Comparison of ENCODE assay signal across 8 cellular contexts in genomic region chrX:154428176-154429171, GRCh38. TPM values are rescaled to one million over a fixed set of nuclear protein-coding genes. Genes with fewer than 3 reads are reported as not detected.
A peak's percentile ranks its signal among the peaks of the same experiment; 100 is the strongest.
DNase-seq lines count a peak whose midpoint lies in the region; ATAC-seq and TF ChIP-seq lines count a peak whose summit lies in the region.

Gene ATP6AP1, plus strand, starts transcription at chrX:154428677. Its CDS starts 16 bp downstream, at chrX:154428693.

- H3K27ac ChIP-seq in BLaER1 (peak within 1 kb of the TSS; percentile 74), liver (ENCODE audit: low read depth in 1 of 2, low read length in 2 of 2) (peak within 1 kb of the TSS; percentile 63 to 66)

- H3K9me3 ChIP-seq in BLaER1 (peaks cover 18% of the 10 kb centered on the region; the same call in 1 of the 2 replicates), liver (ENCODE audit: control insufficient read depth in 4 of 4, low read length in 3 of 4) (no peaks in the 10 kb centered on the region)

- H3K4me3 ChIP-seq in BLaER1: peak within 1 kb of the TSS; percentile 78
- peak within 1 kb of the TSS; percentile 46 to 86 (median 76) for H3K4me3 ChIP-seq in liver (ENCODE audit: low read depth in 1 of 3, low read length in 3 of 3)

- H3K4me2 ChIP-seq in BLaER1: peak within 1 kb of the TSS; percentile 77

- peak; percentile 95 for DNase-seq in NCI-H748 (lab: John Stamatoyannopoulos, UW; ENCODE audit: unreplicated experiment)
- peak; percentile 79 to 83 for DNase-seq in activated CD4-positive, alpha-beta T cell treated with anti-CD3 and anti-CD28 coated beads, Interleukin-2, amount 50 U/mL, for 4 hours
- DNase-seq in dermis blood vessel endothelial cell: peak; percentile 95
- peak; percentile 88 for DNase-seq in stimulated activated CD4-positive, alpha-beta T cell treated with anti-CD3 and anti-CD28 coated beads, Interleukin-4, amount 100 ng/mL, for 24 hours

- ATAC-seq in GM19324 (IDR thresholded peaks at IDR 0.05; ENCODE audit: low FRiP score, unreplicated experiment) (peak; percentile 88), HG03469 (IDR thresholded peaks at IDR 0.05; ENCODE audit: unreplicated experiment) (peak; percentile 79)

- WGBS in liver: 9% methylated on average over 87 of the region's 87 CpGs

- peaks cover 9% of the 10 kb centered on the region for H4K20me1 ChIP-seq in BLaER1

- H3K9ac ChIP-seq in BLaER1: peak within 1 kb of the TSS; percentile 79
- H3K9ac ChIP-seq in liver (ENCODE audit: low read depth in 1 of 2, low read length in 2 of 2): peak within 1 kb of the TSS; percentile 8 to 22

- H3K36me3 ChIP-seq in BLaER1 (peaks cover 26% of the 10 kb centered on the region), liver (ENCODE audit: control insufficient read depth in 4 of 4, insufficient read depth in 3 of 4, low read depth in 1 of 4, low read length in 3 of 4) (peaks cover 0 to 5% (median 4%) of the 10 kb centered on the region in 4 donors)

- H3K4me1 ChIP-seq in BLaER1 (peaks cover 36% of the 10 kb centered on the region), liver (ENCODE audit: control insufficient read depth in 4 of 4, insufficient read depth in 4 of 4, low read length in 3 of 4) (peaks cover 4 to 18% (median 5%) of the 10 kb centered on the region in 4 donors)

- TF ChIP-seq RAD21 in liver (IDR thresholded peaks at IDR 0.05): no peak

- no peak for TF ChIP-seq CTCF in liver (IDR thresholded peaks at IDR 0.05; ENCODE audit: low read depth, low read length, missing input control)

- H3K27me3 ChIP-seq in BLaER1 (peaks cover 14% of the 10 kb centered on the region; the same call in 1 of the 2 replicates), liver (ENCODE audit: control insufficient read depth in 4 of 4, insufficient read depth in 4 of 4, low read length in 3 of 4) (no peaks in the 10 kb centered on the region)

TF ChIP-seq in liver, 16 proteins besides CTCF, POLR2A, EP300 and RAD21:
- peak; percentile 84 for TF ChIP-seq SP1 (IDR thresholded peaks at IDR 0.05)
- no peak for TF ChIP-seq EGR1 (IDR thresholded peaks at IDR 0.05; ENCODE audit: low read depth in 2 of 2)
- TF ChIP-seq YY1 (IDR thresholded peaks at IDR 0.05): peak; percentile 92

RNA-seq across cellular contexts. Expression of gene ATP6AP1, which starts in this region (rescaled TPM):
- total RNA-seq in dermis blood vessel endothelial cell (65.9 and 103 TPM in 2 replicates), liver (10 to 100 TPM; 35.2 to 38.5 TPM)
- 10 to 100 TPM; 43.1 to 43.3 TPM for polyA plus RNA-seq in liver

Comparison
In these comparisons a context has a peak if more than half of its experiments do, and no peak if none do; other contexts are left out.
1. Peak in every context shown above with its lines: DNase-seq, ATAC-seq, H3K4me3 ChIP-seq and H3K27ac ChIP-seq.